Comparison of ENCODE assay signal across 1 cellular context in the genomic region with DNA sequence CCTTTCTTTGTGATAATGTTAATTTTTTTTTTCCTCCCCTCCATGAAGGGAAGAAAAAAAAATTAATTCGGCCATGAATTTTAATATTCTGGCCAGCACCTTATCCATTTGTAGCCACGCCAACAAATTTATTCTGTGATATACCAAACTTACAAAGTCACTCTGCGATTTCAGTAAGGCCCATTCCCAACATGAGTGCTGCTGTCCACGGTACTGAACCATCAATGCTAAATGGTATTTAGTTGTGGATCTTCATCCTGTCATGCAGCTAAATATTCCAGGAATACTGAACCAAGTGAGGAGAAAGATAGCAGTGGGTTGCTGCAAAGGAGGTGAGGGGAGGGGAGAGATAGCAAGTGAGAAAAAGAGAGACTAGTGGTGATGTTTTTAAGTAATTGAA.
TF ChIP-seq lines count a peak whose summit lies in the region.

No MANE protein-coding gene starts in this region.

TF ChIP-seq in IMR-90, 13 proteins besides CTCF, POLR2A, EP300 and RAD21:
- TF ChIP-seq MAFK (IDR thresholded peaks at IDR 0.05; ENCODE audit: low read depth, low read length) (no peak), CHD1 (IDR thresholded peaks at IDR 0.05; ENCODE audit: low read depth, low read length) (no peak), MXI1 (IDR thresholded peaks at IDR 0.05; ENCODE audit: borderline replicate concordance, low read depth, low read length) (no peak), RCOR1 (IDR thresholded peaks at IDR 0.05; ENCODE audit: insufficient replicate concordance, low read length) (no peak), BHLHE40 (IDR thresholded peaks at IDR 0.05; ENCODE audit: low read depth, low read length) (no peak), SMC3 (IDR thresholded peaks at IDR 0.05; ENCODE audit: low read depth, low read length) (no peak), RFX5 (IDR thresholded peaks at IDR 0.05; ENCODE audit: low read depth, low read length) (no peak), NFE2L2 (IDR thresholded peaks at IDR 0.05; ENCODE audit: low read depth, low read length) (no peak), FOS (IDR thresholded peaks at IDR 0.05; ENCODE audit: low read depth, low read length) (no peak), MAZ (IDR thresholded peaks at IDR 0.05; ENCODE audit: borderline replicate concordance, low read depth, low read length) (no peak), CEBPB (IDR thresholded peaks at IDR 0.05; ENCODE audit: low read depth, low read length) (no peak)
- TF ChIP-seq, protein P1, sequence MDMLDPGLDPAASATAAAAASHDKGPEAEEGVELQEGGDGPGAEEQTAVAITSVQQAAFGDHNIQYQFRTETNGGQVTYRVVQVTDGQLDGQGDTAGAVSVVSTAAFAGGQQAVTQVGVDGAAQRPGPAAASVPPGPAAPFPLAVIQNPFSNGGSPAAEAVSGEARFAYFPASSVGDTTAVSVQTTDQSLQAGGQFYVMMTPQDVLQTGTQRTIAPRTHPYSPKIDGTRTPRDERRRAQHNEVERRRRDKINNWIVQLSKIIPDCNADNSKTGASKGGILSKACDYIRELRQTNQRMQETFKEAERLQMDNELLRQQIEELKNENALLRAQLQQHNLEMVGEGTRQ (IDR thresholded peaks at IDR 0.05; ENCODE audit: low read depth, low read length): no peak
- TF ChIP-seq, protein P2, sequence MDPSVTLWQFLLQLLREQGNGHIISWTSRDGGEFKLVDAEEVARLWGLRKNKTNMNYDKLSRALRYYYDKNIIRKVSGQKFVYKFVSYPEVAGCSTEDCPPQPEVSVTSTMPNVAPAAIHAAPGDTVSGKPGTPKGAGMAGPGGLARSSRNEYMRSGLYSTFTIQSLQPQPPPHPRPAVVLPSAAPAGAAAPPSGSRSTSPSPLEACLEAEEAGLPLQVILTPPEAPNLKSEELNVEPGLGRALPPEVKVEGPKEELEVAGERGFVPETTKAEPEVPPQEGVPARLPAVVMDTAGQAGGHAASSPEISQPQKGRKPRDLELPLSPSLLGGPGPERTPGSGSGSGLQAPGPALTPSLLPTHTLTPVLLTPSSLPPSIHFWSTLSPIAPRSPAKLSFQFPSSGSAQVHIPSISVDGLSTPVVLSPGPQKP (IDR thresholded peaks at IDR 0.05; ENCODE audit: borderline replicate concordance, low read depth, low read length): no peak
